Comparison of ENCODE assay signal across 10 cellular contexts in genomic region chr1:19169642-19170041, GRCh38. TPM values are rescaled to one million over a fixed set of nuclear protein-coding genes. Genes with fewer than 3 reads are reported as not detected.
DNase-seq lines count a peak whose midpoint lies in the region; ATAC-seq lines count a peak whose summit lies in the region.
"Had no signal": no experiment of that assay in that cellular context is flagged by ENCODE, and none has a peak within 500 bp of the region (broad histone marks: within the 10 kb centered on the region; RNA-seq: fewer than 3 reads in every experiment).

No MANE protein-coding gene starts in this region.

- DNase-seq in activated CD4-positive, alpha-beta T cell treated with anti-CD3 and anti-CD28 coated beads, Interleukin-2, amount 10 ng/mL, durations not matched to agents 24 days and 14 days = no peak
- no peak for DNase-seq in activated CD4-positive, alpha-beta T cell treated with anti-CD3 and anti-CD28 coated beads, Interleukin-2, amount 50 U/mL, for 48 hours
- DNase-seq in activated T-helper 2 cell treated with anti-CD3 and anti-CD28 coated beads, Interferon-gamma antibody, Interleukin-2, Interleukin-4, amounts not matched to agents 10 μg/mL and 5 μg/mL and 100 μg/mL, durations not matched to agents 14 hours and 24 hours and 36 hours (ENCODE audit: low spot score) = no peak
- DNase-seq in putamen (ENCODE audit: low spot score) (peak; percentile 27), H7 (no peak), NCI-H2081 treated with DMSO at 0.1 percent for 48 hours (lab: John Stamatoyannopoulos, UW) (no peak), NCI-H446 treated with DMSO at 0.1 percent for 48 hours (lab: John Stamatoyannopoulos, UW) (no peak)
- DNase-seq: occipital lobe had no signal

- H3K4me1 Mint-ChIP-seq in activated CD4-positive, alpha-beta T cell treated with anti-CD3 and anti-CD28 coated beads, Interleukin-2, amount 10 ng/mL, durations not matched to agents 24 days and 14 days = peaks cover 13% of the 10 kb centered on the region
- H3K4me1 Mint-ChIP-seq in activated T-helper 2 cell treated with anti-CD3 and anti-CD28 coated beads, Interferon-gamma antibody, Interleukin-2, Interleukin-4, amounts not matched to agents 10 μg/mL and 5 μg/mL and 100 μg/mL, durations not matched to agents 14 hours and 24 hours and 36 hours (ENCODE audit: low read depth) = peaks cover 12% of the 10 kb centered on the region

- H3K27me3 ChIP-seq in H7 (ENCODE audit: control insufficient read depth, insufficient read depth, low read length) = no peaks in the 10 kb centered on the region
- H3K27me3 ChIP-seq: cardiac muscle cell had no signal

- no peaks in the 10 kb centered on the region for H3K27me3 Mint-ChIP-seq in activated CD4-positive, alpha-beta T cell treated with anti-CD3 and anti-CD28 coated beads, Interleukin-2, amount 10 ng/mL, durations not matched to agents 24 days and 14 days
- no peaks in the 10 kb centered on the region for H3K27me3 Mint-ChIP-seq in activated T-helper 2 cell treated with anti-CD3 and anti-CD28 coated beads, Interferon-gamma antibody, Interleukin-2, Interleukin-4, amounts not matched to agents 10 μg/mL and 5 μg/mL and 100 μg/mL, durations not matched to agents 14 hours and 24 hours and 36 hours (ENCODE audit: low read depth)

- intact Hi-C loops in activated CD4-positive, alpha-beta T cell treated with anti-CD3 and anti-CD28 coated beads, Interleukin-2, amount 10 ng/mL, durations not matched to agents 24 days and 14 days (cut with micrococcal nuclease) = loop anchor here (2.0 to 5.0 kb wide), 2 partner anchors 17 to 43 kb away; partner anchors contain the start of gene UBR4
- intact Hi-C loops in activated T-helper 2 cell treated with anti-CD3 and anti-CD28 coated beads, Interferon-gamma antibody, Interleukin-2, Interleukin-4, amounts not matched to agents 10 μg/mL and 5 μg/mL and 100 μg/mL, durations not matched to agents 14 hours and 24 hours and 36 hours (cut with micrococcal nuclease) = no loop called here

- H3K36me3 Mint-ChIP-seq in activated CD4-positive, alpha-beta T cell treated with anti-CD3 and anti-CD28 coated beads, Interleukin-2, amount 10 ng/mL, durations not matched to agents 24 days and 14 days (ENCODE audit: low read depth) = peaks cover 78% of the 10 kb centered on the region
- peaks cover 90% of the 10 kb centered on the region for H3K36me3 Mint-ChIP-seq in activated T-helper 2 cell treated with anti-CD3 and anti-CD28 coated beads, Interferon-gamma antibody, Interleukin-2, Interleukin-4, amounts not matched to agents 10 μg/mL and 5 μg/mL and 100 μg/mL, durations not matched to agents 14 hours and 24 hours and 36 hours (ENCODE audit: low read depth)

- peak overlapping the region; percentile 12 for H3K4me3 Mint-ChIP-seq in activated CD4-positive, alpha-beta T cell treated with anti-CD3 and anti-CD28 coated beads, Interleukin-2, amount 10 ng/mL, durations not matched to agents 24 days and 14 days
- no peak overlapping the region for H3K4me3 Mint-ChIP-seq in activated T-helper 2 cell treated with anti-CD3 and anti-CD28 coated beads, Interferon-gamma antibody, Interleukin-2, Interleukin-4, amounts not matched to agents 10 μg/mL and 5 μg/mL and 100 μg/mL, durations not matched to agents 14 hours and 24 hours and 36 hours (ENCODE audit: low read depth)

- peaks cover 76% of the 10 kb centered on the region for H3K36me3 ChIP-seq in H7 (replicated peaks; ENCODE audit: control insufficient read depth, insufficient read depth, low read length)

- ATAC-seq in HG02610 (IDR thresholded peaks at IDR 0.05; ENCODE audit: unreplicated experiment) = peak; percentile 56

- no peaks in the 10 kb centered on the region for H3K9me3 Mint-ChIP-seq in activated CD4-positive, alpha-beta T cell treated with anti-CD3 and anti-CD28 coated beads, Interleukin-2, amount 10 ng/mL, durations not matched to agents 24 days and 14 days
- H3K9me3 Mint-ChIP-seq in activated T-helper 2 cell treated with anti-CD3 and anti-CD28 coated beads, Interferon-gamma antibody, Interleukin-2, Interleukin-4, amounts not matched to agents 10 μg/mL and 5 μg/mL and 100 μg/mL, durations not matched to agents 14 hours and 24 hours and 36 hours = no peaks in the 10 kb centered on the region

- no peak overlapping the region for H3K4me3 ChIP-seq in H7 (ENCODE audit: insufficient read depth, low read depth, low read length)
- H3K4me3 ChIP-seq: cardiac muscle cell had no signal

- H3K27ac Mint-ChIP-seq in activated CD4-positive, alpha-beta T cell treated with anti-CD3 and anti-CD28 coated beads, Interleukin-2, amount 10 ng/mL, durations not matched to agents 24 days and 14 days = peak overlapping the region; percentile 71
- H3K27ac Mint-ChIP-seq in activated T-helper 2 cell treated with anti-CD3 and anti-CD28 coated beads, Interferon-gamma antibody, Interleukin-2, Interleukin-4, amounts not matched to agents 10 μg/mL and 5 μg/mL and 100 μg/mL, durations not matched to agents 14 hours and 24 hours and 36 hours = peak overlapping the region; percentile 28

RNA-seq across cellular contexts. Expression of gene UBR4, which starts 40.4 kb away (rescaled TPM):
- total RNA-seq in activated CD4-positive, alpha-beta T cell treated with anti-CD3 and anti-CD28 coated beads, Interleukin-2, amount 10 ng/mL, durations not matched to agents 24 days and 14 days = 145 and 162 TPM in 2 replicates
- 156 and 160 TPM in 2 replicates for total RNA-seq in activated T-helper 2 cell treated with anti-CD3 and anti-CD28 coated beads, Interferon-gamma antibody, Interleukin-2, Interleukin-4, amounts not matched to agents 10 μg/mL and 5 μg/mL and 100 μg/mL, durations not matched to agents 14 hours and 24 hours and 36 hours
- 87.7 and 130 TPM in 2 replicates for total RNA-seq in H7 (2014; rRNA removed; shearing (Covaris generic))
